17 cellular contexts compared by ENCODE assay signal in genomic region chr7:127946847-127947246, GRCh38.
"Had no signal": no experiment of that assay in that cellular context is flagged by ENCODE, and none has a peak within 500 bp of the region (broad histone marks: within the 10 kb centered on the region; RNA-seq: fewer than 3 reads in every experiment).

No MANE protein-coding gene starts in this region.

- H3K9me3 Mint-ChIP-seq: activated naive CD4-positive, alpha-beta T cell treated with anti-CD3 and anti-CD28 coated beads, Interleukin-2, amount 50 U/mL, for 72 hours; stimulated activated memory B cell treated with anti-CD40 and anti-IgM and Interleukin-4, amounts not matched to agents 10 μg/mL and 1 μg/mL and 100 μg/mL, for 72 hours; type B pancreatic cell had no signal

- H3K27ac Mint-ChIP-seq: activated naive CD4-positive, alpha-beta T cell treated with anti-CD3 and anti-CD28 coated beads, Interleukin-2, amount 50 U/mL, for 72 hours; stimulated activated memory B cell treated with anti-CD40 and anti-IgM and Interleukin-4, amounts not matched to agents 10 μg/mL and 1 μg/mL and 100 μg/mL, for 72 hours; type B pancreatic cell had no signal

- H3K9me3 ChIP-seq: right atrium auricular region, testis had no signal

- H3K27ac ChIP-seq: epithelial cell of prostate, right atrium auricular region, testis, WERI-Rb-1 had no signal

- FAIRE-seq: frontal cortex had no signal

- H3K27me3 ChIP-seq: dorsolateral prefrontal cortex, right atrium auricular region, testis had no signal

- H3K4me3 Mint-ChIP-seq: stimulated activated memory B cell treated with anti-CD40 and anti-IgM and Interleukin-4, amounts not matched to agents 10 μg/mL and 1 μg/mL and 100 μg/mL, for 72 hours; type B pancreatic cell had no signal

- H3K4me3 ChIP-seq: dorsolateral prefrontal cortex, right atrium auricular region, testis had no signal

- H3K27me3 Mint-ChIP-seq: stimulated activated memory B cell treated with anti-CD40 and anti-IgM and Interleukin-4, amounts not matched to agents 10 μg/mL and 1 μg/mL and 100 μg/mL, for 72 hours; type B pancreatic cell had no signal

- DNase-seq: activated CD4-positive, alpha-beta T cell treated with anti-CD3 and anti-CD28 coated beads for 1 hour; activated CD4-positive, alpha-beta T cell treated with anti-CD3 and anti-CD28 coated beads, Interleukin-2, amount 50 U/mL, for 4 hours; activated gamma-delta T cell treated with Interleukin-2 at 50 U/mL for 16 hours; dorsolateral prefrontal cortex; hypothalamus; islet precursor cell; occipital lobe; stimulated activated CD4-positive, alpha-beta T cell treated with anti-CD3 and anti-CD28 coated beads, Interleukin-4, amount 100 ng/mL, for 4 hours; T-helper 2 cell; testis; WERI-Rb-1 had no signal

- H3K36me3 ChIP-seq: right atrium auricular region, WERI-Rb-1 had no signal
